ENCODE assay signal across 19 cellular contexts in genomic region chr1:234940841-234941240, GRCh38.
A peak's percentile ranks its signal among the peaks of the same experiment; 100 is the strongest.
DNase-seq lines count a peak whose midpoint lies in the region; ATAC-seq, FAIRE-seq and TF ChIP-seq lines count a peak whose summit lies in the region.
"Had no signal": no experiment of that assay in that cellular context is flagged by ENCODE, and none has a peak within 500 bp of the region (broad histone marks: within the 10 kb centered on the region; RNA-seq: fewer than 3 reads in every experiment).

No MANE protein-coding gene starts in this region.

- H3K36me3 Mint-ChIP-seq in activated CD4-positive, alpha-beta memory T cell treated with anti-CD3 and anti-CD28 coated beads for 36 hours, result peaks cover 2% of the 10 kb centered on the region
- H3K36me3 Mint-ChIP-seq in activated CD4-positive, alpha-beta memory T cell treated with anti-CD3 and anti-CD28 coated beads, Interleukin-2, amount 10 ng/mL, durations not matched to agents 7 days and 5 days (ENCODE audit: low read depth), result peaks cover 3% of the 10 kb centered on the region
- H3K36me3 Mint-ChIP-seq in natural killer cell, result no peaks in the 10 kb centered on the region
- H3K36me3 Mint-ChIP-seq in natural killer cell treated with Interleukin-12 subunit alpha and Interleukin-12 subunit beta and Interleukin-15 and Interleukin-18, amount 100 ng/mL, for 72 hours, result peaks cover 12% of the 10 kb centered on the region
- H3K36me3 Mint-ChIP-seq: CD8-positive, alpha-beta T cell had no signal

- no peaks in the 10 kb centered on the region for H3K9me3 Mint-ChIP-seq in activated CD4-positive, alpha-beta memory T cell treated with anti-CD3 and anti-CD28 coated beads for 36 hours
- H3K9me3 Mint-ChIP-seq in activated CD4-positive, alpha-beta memory T cell treated with anti-CD3 and anti-CD28 coated beads, Interleukin-2, amount 10 ng/mL, durations not matched to agents 7 days and 5 days, result peaks cover 2% of the 10 kb centered on the region
- H3K9me3 Mint-ChIP-seq in natural killer cell, result no peaks in the 10 kb centered on the region
- peaks cover 6% of the 10 kb centered on the region for H3K9me3 Mint-ChIP-seq in natural killer cell treated with Interleukin-12 subunit alpha and Interleukin-12 subunit beta and Interleukin-15 and Interleukin-18, amount 100 ng/mL, for 72 hours
- H3K9me3 Mint-ChIP-seq: CD8-positive, alpha-beta T cell had no signal

- POLR2A ChIA-PET in activated CD4-positive, alpha-beta memory T cell treated with anti-CD3 and anti-CD28 coated beads for 36 hours (lab: Charles Lee), result no interaction called here
- POLR2A ChIA-PET in activated CD4-positive, alpha-beta memory T cell treated with anti-CD3 and anti-CD28 coated beads, Interleukin-2, amount 10 ng/mL, durations not matched to agents 7 days and 5 days (lab: Charles Lee), result interaction anchor here (0.6 to 1.4 kb wide), 2 partner anchors 14 to 369 kb away, joined by 4 read pairs; no protein-coding TSS in a partner anchor

- DNase-seq in activated CD4-positive, alpha-beta memory T cell treated with anti-CD3 and anti-CD28 coated beads for 36 hours, result peak; percentile 12
- no peak for DNase-seq in activated CD4-positive, alpha-beta memory T cell treated with anti-CD3 and anti-CD28 coated beads, Interleukin-2, amount 10 ng/mL, durations not matched to agents 7 days and 5 days
- peak; percentile 1 for DNase-seq in natural killer cell
- DNase-seq in natural killer cell treated with Interleukin-12 subunit alpha and Interleukin-12 subunit beta and Interleukin-15 and Interleukin-18, amount 100 ng/mL, for 72 hours (ENCODE audit: low spot score), result no peak
- DNase-seq in mesenteric fat pad (ENCODE audit: low spot score), result peak; percentile 45
- peak; percentile 25 for DNase-seq in ureter (ENCODE audit: low spot score)
- DNase-seq in NAMALWA (ENCODE audit: low spot score), result no peak
- DNase-seq in urothelium cell line (ENCODE audit: low spot score), result no peak
- DNase-seq: COR-L47, DMS153, DMS79 treated with DMSO at 0.1 percent for 48 hours, EL had no signal

- intact Hi-C loops in activated CD4-positive, alpha-beta memory T cell treated with anti-CD3 and anti-CD28 coated beads for 36 hours (cut with micrococcal nuclease), result no loop called here
- intact Hi-C loops in natural killer cell (cut with micrococcal nuclease), result no loop called here

- no peak for TF ChIP-seq CTCF in natural killer cell (IDR thresholded peaks at IDR 0.05)

- CTCF ChIA-PET in activated CD4-positive, alpha-beta memory T cell treated with anti-CD3 and anti-CD28 coated beads for 36 hours (lab: Charles Lee), result no interaction called here
- CTCF ChIA-PET in activated CD4-positive, alpha-beta memory T cell treated with anti-CD3 and anti-CD28 coated beads, Interleukin-2, amount 10 ng/mL, durations not matched to agents 7 days and 5 days (lab: Charles Lee), result no interaction called here

- no peak for ATAC-seq in natural killer cell
- no peak for ATAC-seq in natural killer cell treated with Interleukin-12 subunit alpha and Interleukin-12 subunit beta and Interleukin-15 and Interleukin-18, amount 100 ng/mL, for 72 hours
- ATAC-seq: CD8-positive, alpha-beta T cell had no signal

- no peak for FAIRE-seq in urothelium cell line (lab: Jason Lieb, UNC)
- FAIRE-seq: D721Med, G401.6, GM12891, GM19239, H1 had no signal

- no peak overlapping the region for H3K27ac Mint-ChIP-seq in activated CD4-positive, alpha-beta memory T cell treated with anti-CD3 and anti-CD28 coated beads for 36 hours
- no peak overlapping the region for H3K27ac Mint-ChIP-seq in activated CD4-positive, alpha-beta memory T cell treated with anti-CD3 and anti-CD28 coated beads, Interleukin-2, amount 10 ng/mL, durations not matched to agents 7 days and 5 days
- no peak overlapping the region for H3K27ac Mint-ChIP-seq in natural killer cell
- no peak overlapping the region for H3K27ac Mint-ChIP-seq in natural killer cell treated with Interleukin-12 subunit alpha and Interleukin-12 subunit beta and Interleukin-15 and Interleukin-18, amount 100 ng/mL, for 72 hours
- H3K27ac Mint-ChIP-seq: CD14-positive monocyte; CD8-positive, alpha-beta T cell had no signal

- no peaks in the 10 kb centered on the region for H3K27me3 Mint-ChIP-seq in activated CD4-positive, alpha-beta memory T cell treated with anti-CD3 and anti-CD28 coated beads for 36 hours
- no peaks in the 10 kb centered on the region for H3K27me3 Mint-ChIP-seq in activated CD4-positive, alpha-beta memory T cell treated with anti-CD3 and anti-CD28 coated beads, Interleukin-2, amount 10 ng/mL, durations not matched to agents 7 days and 5 days
- H3K27me3 Mint-ChIP-seq in natural killer cell (ENCODE audit: low read depth in 2 of 2), result no peaks in the 10 kb centered on the region
- H3K27me3 Mint-ChIP-seq in natural killer cell treated with Interleukin-12 subunit alpha and Interleukin-12 subunit beta and Interleukin-15 and Interleukin-18, amount 100 ng/mL, for 72 hours, result peaks cover 0 to 6% of the 10 kb centered on the region in 2 donors

- H3K4me1 Mint-ChIP-seq in activated CD4-positive, alpha-beta memory T cell treated with anti-CD3 and anti-CD28 coated beads for 36 hours (ENCODE audit: low read depth), result peaks cover 41% of the 10 kb centered on the region
- H3K4me1 Mint-ChIP-seq in activated CD4-positive, alpha-beta memory T cell treated with anti-CD3 and anti-CD28 coated beads, Interleukin-2, amount 10 ng/mL, durations not matched to agents 7 days and 5 days, result peaks cover 18% of the 10 kb centered on the region
- peaks cover 7 to 8% of the 10 kb centered on the region in 2 donors for H3K4me1 Mint-ChIP-seq in natural killer cell
- peaks cover 21 to 34% of the 10 kb centered on the region in 2 donors for H3K4me1 Mint-ChIP-seq in natural killer cell treated with Interleukin-12 subunit alpha and Interleukin-12 subunit beta and Interleukin-15 and Interleukin-18, amount 100 ng/mL, for 72 hours (ENCODE audit: low read depth in 2 of 2)

- H3K4me3 Mint-ChIP-seq in activated CD4-positive, alpha-beta memory T cell treated with anti-CD3 and anti-CD28 coated beads for 36 hours, result no peak overlapping the region
- H3K4me3 Mint-ChIP-seq in activated CD4-positive, alpha-beta memory T cell treated with anti-CD3 and anti-CD28 coated beads, Interleukin-2, amount 10 ng/mL, durations not matched to agents 7 days and 5 days, result no peak overlapping the region
- no peak overlapping the region for H3K4me3 Mint-ChIP-seq in natural killer cell
- no peak overlapping the region for H3K4me3 Mint-ChIP-seq in natural killer cell treated with Interleukin-12 subunit alpha and Interleukin-12 subunit beta and Interleukin-15 and Interleukin-18, amount 100 ng/mL, for 72 hours
- H3K4me3 Mint-ChIP-seq: CD14-positive monocyte; CD8-positive, alpha-beta T cell had no signal

Comparison
In these comparisons a context has a peak if more than half of its experiments do, and no peak if none do; other contexts are left out.
1. DNase-seq: peak in activated CD4-positive, alpha-beta memory T cell treated with anti-CD3 and anti-CD28 coated beads for 36 hours (single experiment), natural killer cell (single experiment), mesenteric fat pad (single experiment) and ureter (single experiment); none in activated CD4-positive, alpha-beta memory T cell treated with anti-CD3 and anti-CD28 coated beads, Interleukin-2, amount 10 ng/mL, durations not matched to agents 7 days and 5 days (single experiment), natural killer cell treated with Interleukin-12 subunit alpha and Interleukin-12 subunit beta and Interleukin-15 and Interleukin-18, amount 100 ng/mL, for 72 hours (single experiment), NAMALWA (single experiment) and urothelium cell line (single experiment).